In the genomic region with DNA sequence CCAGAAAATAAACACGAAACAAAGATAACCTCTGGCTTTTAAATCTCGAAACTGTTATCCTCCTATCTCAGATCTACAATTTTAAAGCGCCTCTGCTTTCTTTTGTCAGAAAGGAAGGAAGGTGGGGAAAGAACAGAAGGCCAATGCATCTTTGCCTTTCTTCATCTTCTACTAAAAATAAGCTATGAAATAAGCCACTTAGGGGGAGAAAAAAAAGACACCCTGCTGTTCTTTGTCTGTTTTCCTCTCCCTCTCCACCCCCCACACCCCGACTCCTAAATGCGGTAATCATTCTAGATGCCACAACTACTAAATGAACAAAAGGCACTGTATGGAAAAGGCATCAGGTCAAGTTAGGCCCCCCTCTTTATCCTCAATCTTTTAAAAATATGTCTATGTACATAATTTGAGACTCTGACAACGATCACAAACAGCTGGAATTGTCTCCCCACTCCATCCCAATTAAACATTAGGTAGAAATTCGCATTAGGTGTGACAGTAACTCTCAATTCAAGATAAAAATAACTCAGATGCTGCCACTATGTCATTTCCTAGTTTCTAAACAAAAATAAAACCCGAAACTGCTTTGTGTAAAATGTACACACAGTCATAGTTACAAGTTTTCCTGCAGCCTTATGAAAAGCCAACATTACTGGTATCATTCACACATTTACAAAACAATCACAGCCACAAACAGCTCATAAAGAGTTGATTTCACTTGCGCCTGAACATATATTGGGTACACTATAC, we compare ENCODE assay signal across 8 cellular contexts. TPM values are rescaled to one million over a fixed set of nuclear protein-coding genes. Genes with fewer than 3 reads are reported as not detected.
DNase-seq lines count a peak whose midpoint lies in the region; ATAC-seq and TF ChIP-seq lines count a peak whose summit lies in the region.

No MANE protein-coding gene starts in this region.

- peaks cover 7% of the 10 kb centered on the region for H3K36me3 Mint-ChIP-seq in natural killer cell
- H3K36me3 Mint-ChIP-seq in natural killer cell treated with Interleukin-12 subunit alpha and Interleukin-12 subunit beta and Interleukin-15 and Interleukin-18, amount 100 ng/mL, for 72 hours: peaks cover 10% of the 10 kb centered on the region
- peaks cover 6% of the 10 kb centered on the region for H3K36me3 Mint-ChIP-seq in WTC11

- CTCF ChIA-PET in WTC11 (lab: Charles Lee): interaction anchor here (1.6 kb wide), 1 partner anchor 125 kb away, joined by 7 read pairs; no protein-coding TSS in a partner anchor

- H3K4me3 ChIP-seq in MG63: peak overlapping the region; percentile 68
- H3K4me3 ChIP-seq in epithelial cell of esophagus (ENCODE audit: low read length): peak overlapping the region; percentile 84

- POLR2A ChIA-PET in WTC11 (lab: Charles Lee): interaction anchor here (0.7 to 2.2 kb wide), 3 partner anchors 125 to 173 kb away, joined by 4 to 9 read pairs (median 6); no protein-coding TSS in a partner anchor

- H3K36me3 ChIP-seq in MG63: peaks cover 10% of the 10 kb centered on the region

- H3K27ac Mint-ChIP-seq in natural killer cell: no peak overlapping the region
- no peak overlapping the region for H3K27ac Mint-ChIP-seq in natural killer cell treated with Interleukin-12 subunit alpha and Interleukin-12 subunit beta and Interleukin-15 and Interleukin-18, amount 100 ng/mL, for 72 hours
- no peak overlapping the region for H3K27ac Mint-ChIP-seq in WTC11

- H3K4me3 Mint-ChIP-seq in natural killer cell (no peak overlapping the region), WTC11 (no peak overlapping the region)
- H3K4me3 Mint-ChIP-seq in natural killer cell treated with Interleukin-12 subunit alpha and Interleukin-12 subunit beta and Interleukin-15 and Interleukin-18, amount 100 ng/mL, for 72 hours: no peak overlapping the region

- H3K9me3 Mint-ChIP-seq in natural killer cell: no peaks in the 10 kb centered on the region
- no peaks in the 10 kb centered on the region for H3K9me3 Mint-ChIP-seq in natural killer cell treated with Interleukin-12 subunit alpha and Interleukin-12 subunit beta and Interleukin-15 and Interleukin-18, amount 100 ng/mL, for 72 hours
- peaks cover under 1% of the 10 kb centered on the region; the same call in 1 of the 2 replicates for H3K9me3 Mint-ChIP-seq in WTC11

- DNase-seq in natural killer cell (no peak), MG63 (no peak), epithelial cell of esophagus (ENCODE audit: low read depth) (peak; percentile 48), pons (ENCODE audit: low spot score) (peak; percentile 64), WTC11 (ENCODE audit: low spot score) (no peak), epidermal melanocyte (ENCODE audit: insufficient read length, low spot score) (no peak), GOT3 (lab: John Stamatoyannopoulos, UW) (no peak)
- no peak for DNase-seq in natural killer cell treated with Interleukin-12 subunit alpha and Interleukin-12 subunit beta and Interleukin-15 and Interleukin-18, amount 100 ng/mL, for 72 hours (ENCODE audit: low spot score)

- no peak for TF ChIP-seq CTCF in natural killer cell (IDR thresholded peaks at IDR 0.05)
- TF ChIP-seq CTCF in epithelial cell of esophagus (IDR thresholded peaks at IDR 0.05; ENCODE audit: insufficient read depth, low read depth, low read length, missing control alignments): no peak
- no peak for TF ChIP-seq CTCF in WTC11 (IDR thresholded peaks at IDR 0.05)

- H3K4me1 Mint-ChIP-seq in natural killer cell (peaks cover 16 to 23% of the 10 kb centered on the region in 2 donors), WTC11 (peaks cover 25% of the 10 kb centered on the region)
- peaks cover 8 to 11% of the 10 kb centered on the region in 2 donors for H3K4me1 Mint-ChIP-seq in natural killer cell treated with Interleukin-12 subunit alpha and Interleukin-12 subunit beta and Interleukin-15 and Interleukin-18, amount 100 ng/mL, for 72 hours (ENCODE audit: low read depth in 2 of 2)

- ATAC-seq in natural killer cell (peak; percentile 22 to 51 (median 36)), WTC11 (no peak)
- ATAC-seq in natural killer cell treated with Interleukin-12 subunit alpha and Interleukin-12 subunit beta and Interleukin-15 and Interleukin-18, amount 100 ng/mL, for 72 hours: no peak

- H3K27me3 ChIP-seq in MG63: no peaks in the 10 kb centered on the region

- H3K27me3 Mint-ChIP-seq in natural killer cell (ENCODE audit: low read depth in 2 of 2): peaks cover 0 to 2% of the 10 kb centered on the region in 2 donors
- H3K27me3 Mint-ChIP-seq in natural killer cell treated with Interleukin-12 subunit alpha and Interleukin-12 subunit beta and Interleukin-15 and Interleukin-18, amount 100 ng/mL, for 72 hours: no peaks in the 10 kb centered on the region
- H3K27me3 Mint-ChIP-seq in WTC11 (ENCODE audit: low read depth): no peaks in the 10 kb centered on the region; the same call in 1 of the 2 replicates

- intact Hi-C loops in natural killer cell (cut with micrococcal nuclease): loop anchor here (2.0 to 5.0 kb wide), 2 partner anchors 36 to 413 kb away; no protein-coding TSS in a partner anchor

- no peaks in the 10 kb centered on the region for H3K9me3 ChIP-seq in MG63

TF ChIP-seq in WTC11, 78 proteins besides CTCF, POLR2A, EP300 and RAD21:
- TF ChIP-seq ESRRA (CRISPR knock-in tag; IDR thresholded peaks at IDR 0.05; ENCODE audit: borderline replicate concordance) (no peak), IRF2 (CRISPR knock-in tag; IDR thresholded peaks at IDR 0.05; ENCODE audit: borderline replicate concordance, low read depth) (no peak), MXD4 (CRISPR knock-in tag; IDR thresholded peaks at IDR 0.05; ENCODE audit: borderline replicate concordance) (no peak), JAZF1 (CRISPR knock-in tag; IDR thresholded peaks at IDR 0.05) (no peak), RORB (CRISPR knock-in tag; IDR thresholded peaks at IDR 0.05) (no peak), ATF1 (CRISPR knock-in tag; IDR thresholded peaks at IDR 0.05) (no peak), TCF7 (CRISPR knock-in tag; IDR thresholded peaks at IDR 0.05; ENCODE audit: low read depth) (no peak), ZNF263 (CRISPR knock-in tag; IDR thresholded peaks at IDR 0.05; ENCODE audit: low read depth) (no peak), SMAD4 (CRISPR knock-in tag; IDR thresholded peaks at IDR 0.05) (no peak), CREM (CRISPR knock-in tag; IDR thresholded peaks at IDR 0.05) (no peak)
- TF ChIP-seq, protein P1, sequence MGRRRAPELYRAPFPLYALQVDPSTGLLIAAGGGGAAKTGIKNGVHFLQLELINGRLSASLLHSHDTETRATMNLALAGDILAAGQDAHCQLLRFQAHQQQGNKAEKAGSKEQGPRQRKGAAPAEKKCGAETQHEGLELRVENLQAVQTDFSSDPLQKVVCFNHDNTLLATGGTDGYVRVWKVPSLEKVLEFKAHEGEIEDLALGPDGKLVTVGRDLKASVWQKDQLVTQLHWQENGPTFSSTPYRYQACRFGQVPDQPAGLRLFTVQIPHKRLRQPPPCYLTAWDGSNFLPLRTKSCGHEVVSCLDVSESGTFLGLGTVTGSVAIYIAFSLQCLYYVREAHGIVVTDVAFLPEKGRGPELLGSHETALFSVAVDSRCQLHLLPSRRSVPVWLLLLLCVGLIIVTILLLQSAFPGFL (CRISPR knock-in tag; IDR thresholded peaks at IDR 0.05; ENCODE audit: borderline replicate concordance): no peak

RNA-seq across cellular contexts. Expression of a gene that starts 2.4 kb away (rescaled TPM):
- total RNA-seq in natural killer cell (10 to 100 TPM; 80.9 to 86.9 (median 83.1) TPM), WTC11 (2021) (55.0 to 65.8 TPM (median 63.4 TPM) in 3 replicates)
- total RNA-seq in natural killer cell treated with Interleukin-12 subunit alpha and Interleukin-12 subunit beta and Interleukin-15 and Interleukin-18, amount 100 ng/mL, for 72 hours: 10 to 100 TPM; 24.9 to 45.2 TPM
- 21.2 and 53.5 TPM in 2 replicates for total RNA-seq in MG63 (2014; rRNA removed; shearing (Covaris generic); ENCODE audit: low replicate concordance)

Comparison
In these comparisons a context has a peak if more than half of its experiments do, and no peak if none do; other contexts are left out.
1. ATAC-seq: peak in natural killer cell (3 of 3); none in natural killer cell treated with Interleukin-12 subunit alpha and Interleukin-12 subunit beta and Interleukin-15 and Interleukin-18, amount 100 ng/mL, for 72 hours (0 of 2) and WTC11 (single experiment).
2. DNase-seq: peak in epithelial cell of esophagus (single experiment) and pons (single experiment); none in natural killer cell (single experiment), natural killer cell treated with Interleukin-12 subunit alpha and Interleukin-12 subunit beta and Interleukin-15 and Interleukin-18, amount 100 ng/mL, for 72 hours (single experiment), MG63 (single experiment), WTC11 (single experiment), epidermal melanocyte (single experiment) and GOT3 (single experiment).